In the genomic region with DNA sequence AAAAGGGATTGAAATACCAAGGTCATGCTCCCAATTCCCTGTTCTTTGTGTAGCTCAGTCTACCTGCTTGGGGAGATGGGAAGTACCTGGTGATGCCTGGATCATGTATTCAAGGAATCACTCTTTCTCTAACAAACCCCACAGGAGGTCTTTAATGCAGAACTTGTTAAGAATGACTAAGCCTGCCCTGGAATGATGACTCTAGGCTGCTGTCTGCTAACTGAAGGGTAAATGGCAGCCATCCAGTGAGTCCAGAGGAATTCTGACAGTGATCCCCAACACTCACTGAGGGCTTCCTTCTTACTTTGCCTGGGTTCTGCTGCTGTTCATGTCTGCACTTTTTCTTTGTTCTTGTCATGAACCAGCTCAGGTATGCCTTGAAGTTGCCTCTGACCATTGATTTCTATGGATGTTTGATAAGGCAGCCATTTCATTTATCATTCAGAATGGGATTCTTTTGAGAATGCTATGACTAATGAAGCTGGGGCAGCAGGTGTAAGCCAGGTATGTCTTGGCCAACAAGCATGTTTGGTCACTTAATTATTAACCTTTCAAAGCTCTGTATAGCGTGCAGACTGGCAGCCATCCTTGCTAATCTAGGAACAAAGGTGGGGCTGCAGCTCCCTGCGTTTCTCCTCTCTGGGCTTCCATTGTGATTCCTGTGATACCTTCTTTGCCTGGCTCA, we compare ENCODE assay signal across 10 cellular contexts. TPM values are rescaled to one million over a fixed set of nuclear protein-coding genes. Genes with fewer than 3 reads are reported as not detected.
DNase-seq lines count a peak whose midpoint lies in the region; ATAC-seq and TF ChIP-seq lines count a peak whose summit lies in the region.
"Had no signal": no experiment of that assay in that cellular context is flagged by ENCODE, and none has a peak within 500 bp of the region (broad histone marks: within the 10 kb centered on the region; RNA-seq: fewer than 3 reads in every experiment).

No MANE protein-coding gene starts in this region.

- TF ChIP-seq CTCF in brain microvascular endothelial cell (IDR thresholded peaks at IDR 0.05; ENCODE audit: low read depth, low read length, missing control alignments) (no peak), vagina (IDR thresholded peaks at IDR 0.05) (no peak)

- H3K4me1 ChIP-seq in vagina, result peaks cover 70% of the 10 kb centered on the region

- H3K4me3 ChIP-seq in brain microvascular endothelial cell (ENCODE audit: low read depth, low read length) (no peak overlapping the region), vagina (no peak overlapping the region)
- H3K4me3 ChIP-seq: esophagus muscularis mucosa had no signal

- H3K27me3 ChIP-seq in brain microvascular endothelial cell (replicated peaks) (no peaks in the 10 kb centered on the region), vagina (no peaks in the 10 kb centered on the region)
- H3K27me3 ChIP-seq: esophagus muscularis mucosa had no signal

- H3K27ac ChIP-seq in brain microvascular endothelial cell (peak overlapping the region; percentile 33), vagina (peak overlapping the region; percentile 71)
- H3K27ac ChIP-seq: esophagus muscularis mucosa had no signal

- peak; percentile 74 for DNase-seq in HT1080 (ENCODE audit: low read depth)
- peak; percentile 84 for DNase-seq in brain microvascular endothelial cell
- peak; percentile 95 for DNase-seq in kidney tubule cell (ENCODE audit: low spot score)
- DNase-seq in vagina (ENCODE audit: extremely low spot score in 2 of 2), result no peak
- no peak for DNase-seq in activated gamma-delta T cell (lab: John Stamatoyannopoulos, UW)
- DNase-seq in UCSD-AML1 (lab: John Stamatoyannopoulos, UW; ENCODE audit: unreplicated experiment), result no peak
- DNase-seq: activated CD4-positive, alpha-beta T cell treated with anti-CD3 and anti-CD28 coated beads for 4 hours had no signal

- in situ Hi-C loops in brain microvascular endothelial cell (cut with HindIII; ENCODE audit: low pct_ligation_motif_present, low sequenced_read_pairs), result no loop called here

- no peak for ATAC-seq in HG02870 (IDR thresholded peaks at IDR 0.05; ENCODE audit: unreplicated experiment)
- ATAC-seq: activated naive CD4-positive, alpha-beta T cell treated with anti-CD3 and anti-CD28 coated beads, Interleukin-2, amount 50 U/mL, for 72 hours had no signal

- peaks cover 31% of the 10 kb centered on the region for H3K36me3 ChIP-seq in brain microvascular endothelial cell (replicated peaks)
- peaks cover 0 to 4% of the 10 kb centered on the region in 2 donors for H3K36me3 ChIP-seq in vagina

- no peak for TF ChIP-seq POLR2A in vagina (IDR thresholded peaks at IDR 0.05)

- no peaks in the 10 kb centered on the region for H3K9me3 ChIP-seq in vagina
- H3K9me3 ChIP-seq: esophagus muscularis mucosa had no signal

- intact Hi-C loops in vagina (cut with DNase I), result no loop called here

RNA-seq across cellular contexts. Expression of gene PRSS23, which starts 11.4 kb away (rescaled TPM):
- 537 and 633 TPM in 2 replicates for total RNA-seq in HT1080 (2014; rRNA removed; shearing (Covaris generic))
- polyA plus RNA-seq in HT1080 (2015; cell fraction: cytosol; rRNA removed), result 229 and 233 TPM in 2 replicates
- polyA plus RNA-seq in HT1080 (2015; cell fraction: nucleus; rRNA removed), result 137 and 143 TPM in 2 replicates
- total RNA-seq in vagina, result 40.3 TPM

Comparison
In these comparisons a context has a peak if more than half of its experiments do, and no peak if none do; other contexts are left out.
1. DNase-seq: peak in HT1080 (single experiment), brain microvascular endothelial cell (single experiment) and kidney tubule cell (single experiment); none in vagina (0 of 2), activated gamma-delta T cell (single experiment) and UCSD-AML1 (single experiment).
2. RNA of gene PRSS23, which starts 11.4 kb away (total RNA-seq): 537 to 633 TPM in HT1080; 40.3 TPM in vagina (single experiment); every median in the first group is over 10 times any median in the second.